In genomic region chr9:124771867-124772621, GRCh38 we compare ENCODE assay signal across 1 cellular context.
TF ChIP-seq lines count a peak whose summit lies in the region.

No MANE protein-coding gene starts in this region.

TF ChIP-seq in H1, 55 proteins besides CTCF, POLR2A, EP300 and RAD21 (continued from another document):
- TF ChIP-seq KDM1A (IDR thresholded peaks at IDR 0.05; ENCODE audit: borderline replicate concordance, low read length) = peak; percentile 100
- no peak; the same call in none of the 2 replicates for TF ChIP-seq RBBP5 (IDR thresholded peaks at IDR 0.05; ENCODE audit: borderline replicate concordance, low read depth, low read length)
- no peak for TF ChIP-seq BACH1 (IDR thresholded peaks at IDR 0.05; ENCODE audit: low read length)
- TF ChIP-seq RFX5 (IDR thresholded peaks at IDR 0.05; ENCODE audit: borderline replicate concordance, low read depth, low read length) = no peak
- no peak for TF ChIP-seq BCL11A (IDR thresholded peaks at IDR 0.05; ENCODE audit: low read depth in 2 of 2, low read length in 2 of 2)
- TF ChIP-seq POU5F1 (IDR thresholded peaks at IDR 0.05; ENCODE audit: low read depth, low read length) = no peak
- TF ChIP-seq TBP (IDR thresholded peaks at IDR 0.05; ENCODE audit: low read depth, low read length) = 0 out of 2 replicates have a peak, but pooled peaks have one; percentile 10
- 0 out of 2 replicates have a peak, but pooled peaks have one; percentile 14 for TF ChIP-seq GTF2F1 (IDR thresholded peaks at IDR 0.05; ENCODE audit: borderline replicate concordance, low read depth, low read length)
- 0 out of 2 replicates have a peak, but pooled peaks have one; percentile 30 for TF ChIP-seq TAF1 (IDR thresholded peaks at IDR 0.05; ENCODE audit: low read depth, low read length)
- no peak; the same call in 1 of the 2 replicates for TF ChIP-seq CHD2 (IDR thresholded peaks at IDR 0.05; ENCODE audit: low read length)
- TF ChIP-seq SIN3A (conservative IDR thresholded peaks at IDR 0.05 in 1 of 2, IDR thresholded peaks at IDR 0.05 in 1 of 2; ENCODE audit: low read depth in 1 of 2, low read length in 2 of 2) = no peak; a peak in 1 of 4 replicates
- TF ChIP-seq GABPA (IDR thresholded peaks at IDR 0.05; ENCODE audit: borderline replicate concordance, insufficient read depth, low read length) = no peak
- no peak for TF ChIP-seq SUZ12 (IDR thresholded peaks at IDR 0.05; ENCODE audit: low read length)
- TF ChIP-seq SIRT6 (IDR thresholded peaks at IDR 0.05; ENCODE audit: low read length) = no peak
- TF ChIP-seq RXRA (IDR thresholded peaks at IDR 0.05; ENCODE audit: insufficient read depth, low read depth, low read length) = 0 out of 2 replicates have a peak, but pooled peaks have one; percentile 28
- no peak for TF ChIP-seq CTBP2 (IDR thresholded peaks at IDR 0.05; ENCODE audit: borderline replicate concordance, insufficient read depth, insufficient read length, low read length)
- no peak for TF ChIP-seq HDAC6 (IDR thresholded peaks at IDR 0.05; ENCODE audit: low read depth, low read length)
- no peak for TF ChIP-seq SRF (IDR thresholded peaks at IDR 0.05; ENCODE audit: low read depth, low read length)
- no peak for TF ChIP-seq MAX (IDR thresholded peaks at IDR 0.05)
- TF ChIP-seq JUND (IDR thresholded peaks at IDR 0.05; ENCODE audit: low read length) = no peak
- TF ChIP-seq ATF2 (IDR thresholded peaks at IDR 0.05; ENCODE audit: low read length) = no peak
- no peak for TF ChIP-seq CBX8 (IDR thresholded peaks at IDR 0.05; ENCODE audit: borderline replicate concordance, low read depth, low read length)
- peak; percentile 63 for TF ChIP-seq KDM4A (IDR thresholded peaks at IDR 0.05; ENCODE audit: low read depth, low read length, severe bottlenecking)
- TF ChIP-seq YY1 (IDR thresholded peaks at IDR 0.05; ENCODE audit: low read depth, low read length) = 0 out of 2 replicates have a peak, but pooled peaks have one; percentile 59
- TF ChIP-seq JUN (IDR thresholded peaks at IDR 0.05; ENCODE audit: low read depth, low read length) = no peak
- TF ChIP-seq TAF7 (optimal IDR thresholded peaks at IDR 0.05; ENCODE audit: borderline replicate concordance, low read depth, low read length) = no peak
- TF ChIP-seq PHF8 (conservative IDR thresholded peaks at IDR 0.05; ENCODE audit: low read depth, low read length) = no peak; the same call in 1 of the 2 replicates
- 0 out of 2 replicates have a peak, but pooled peaks have one; percentile 11 for TF ChIP-seq SP4 (IDR thresholded peaks at IDR 0.05; ENCODE audit: low read length)
- no peak for TF ChIP-seq NANOG (IDR thresholded peaks at IDR 0.05; ENCODE audit: insufficient read depth, low read depth, low read length, poor library complexity, severe bottlenecking)
- no peak for TF ChIP-seq TCF12 (IDR thresholded peaks at IDR 0.05; ENCODE audit: low read depth, low read length)
- TF ChIP-seq KDM5A (IDR thresholded peaks at IDR 0.05; ENCODE audit: low read length) = no peak
- no peak for TF ChIP-seq MAFK (IDR thresholded peaks at IDR 0.05; ENCODE audit: low read depth, low read length)
- TF ChIP-seq USF2 (IDR thresholded peaks at IDR 0.05; ENCODE audit: low read length) = no peak; the same call in 1 of the 2 replicates
- peak in 1 of 2 experiments; percentile 100; a peak in 2 of 4 replicates for TF ChIP-seq HDAC2 (IDR thresholded peaks at IDR 0.05; ENCODE audit: borderline replicate concordance in 1 of 2, low read depth in 2 of 2, low read length in 2 of 2)
- peak; percentile 34; the same call in 1 of the 2 replicates for TF ChIP-seq CREB1 (IDR thresholded peaks at IDR 0.05)
- no peak for TF ChIP-seq CHD1 (IDR thresholded peaks at IDR 0.05; ENCODE audit: low read depth, low read length)
- no peak for TF ChIP-seq POLR2AphosphoS5 (IDR thresholded peaks at IDR 0.05; ENCODE audit: low read depth, low read length)
